Comparison of ENCODE assay signal across 1 cellular context in genomic region chr11:114400222-114400973, GRCh38.
A peak's percentile ranks its signal among the peaks of the same experiment; 100 is the strongest.
TF ChIP-seq lines count a peak whose summit lies in the region.

Gene C11orf71, minus strand, starts transcription at chr11:114400511. Its CDS starts 180 bp downstream, at chr11:114400331.
Gene RBM7, plus strand, starts transcription at chr11:114400666. Its CDS starts 6 bp downstream, at chr11:114400672.

TF ChIP-seq in K562, 482 proteins besides CTCF, POLR2A, EP300 and RAD21 (continued from another document and continues in another):
- TF ChIP-seq CTBP1 (IDR thresholded peaks at IDR 0.05; ENCODE audit: borderline replicate concordance) (peak; percentile 35; the same call in 1 of the 2 replicates), TFE3 (CRISPR knock-in tag; IDR thresholded peaks at IDR 0.05) (no peak), DMBX1 (CRISPR knock-in tag; IDR thresholded peaks at IDR 0.05; ENCODE audit: borderline replicate concordance) (no peak; the same call in 1 of the 2 replicates), PKNOX1 (IDR thresholded peaks at IDR 0.05) (0 out of 2 replicates have a peak, but pooled peaks have one; percentile 4), IFI16 (CRISPR knock-in tag; IDR thresholded peaks at IDR 0.05) (no peak), FOSL1 (tag; conservative IDR thresholded peaks at IDR 0.05) (peak; percentile 83), KLF13 (tag; IDR thresholded peaks at IDR 0.05; ENCODE audit: borderline replicate concordance, low read depth) (peak; percentile 35; the same call in 1 of the 2 replicates), CHD2 (IDR thresholded peaks at IDR 0.05; ENCODE audit: low read depth, low read length) (peak; percentile 11; the same call in 1 of the 2 replicates), HMGXB4 (CRISPR knock-in tag; IDR thresholded peaks at IDR 0.05) (peak; percentile 83), MBD1 (CRISPR knock-in tag; IDR thresholded peaks at IDR 0.05) (no peak), ZNF583 (CRISPR knock-in tag; IDR thresholded peaks at IDR 0.05) (peak; percentile 72; the same call in 1 of the 2 replicates), ZNF780A (CRISPR knock-in tag; IDR thresholded peaks at IDR 0.05) (no peak), U2AF1 (optimal IDR thresholded peaks at IDR 0.05; ENCODE audit: low read depth, low read length) (no peak), ZNF324 (CRISPR knock-in tag; IDR thresholded peaks at IDR 0.05) (no peak), ZNF140 (CRISPR knock-in tag; IDR thresholded peaks at IDR 0.05) (no peak), ELF2 (CRISPR knock-in tag; IDR thresholded peaks at IDR 0.05) (peak; percentile 99), ZNF695 (CRISPR knock-in tag; IDR thresholded peaks at IDR 0.05) (no peak), RAD51 (IDR thresholded peaks at IDR 0.05; ENCODE audit: borderline replicate concordance, low read depth) (no peak; the same call in 1 of the 2 replicates), ADNP (tag; IDR thresholded peaks at IDR 0.05) (no peak), CBX5 (IDR thresholded peaks at IDR 0.05; ENCODE audit: borderline replicate concordance, low read depth) (no peak), KLF6 (CRISPR knock-in tag; IDR thresholded peaks at IDR 0.05; ENCODE audit: borderline replicate concordance) (no peak), NBN (IDR thresholded peaks at IDR 0.05; ENCODE audit: low read depth) (peak; percentile 69), MTF1 (CRISPR knock-in tag; IDR thresholded peaks at IDR 0.05; ENCODE audit: borderline replicate concordance) (no peak), MYBL2 (IDR thresholded peaks at IDR 0.05; ENCODE audit: low read depth) (peak; percentile 28; the same call in 1 of the 2 replicates), MYBL2 (CRISPR knock-in tag; IDR thresholded peaks at IDR 0.05; ENCODE audit: borderline replicate concordance) (no peak), SRF (CRISPR knock-in tag; IDR thresholded peaks at IDR 0.05) (peak in 1 of 2 experiments; percentile 25; a peak in 1 of 4 replicates), RBM39 (optimal IDR thresholded peaks at IDR 0.05; ENCODE audit: low read depth, low read length) (no peak), ATF4 (CRISPR knock-in tag; IDR thresholded peaks at IDR 0.05) (no peak; the same call in 1 of the 2 replicates), DPF2 (IDR thresholded peaks at IDR 0.05) (no peak; the same call in 1 of the 2 replicates), HDAC2 (IDR thresholded peaks at IDR 0.05) (peak; percentile 76), ZEB2 (IDR thresholded peaks at IDR 0.05) (peak; percentile 57; the same call in 1 of the 2 replicates), MECOM (CRISPR knock-in tag; IDR thresholded peaks at IDR 0.05) (no peak), PHB (CRISPR knock-in tag; IDR thresholded peaks at IDR 0.05) (no peak), POLR3A (IDR thresholded peaks at IDR 0.05; ENCODE audit: borderline replicate concordance, extremely low read depth, insufficient read depth, insufficient read length) (no peak), E2F6 (IDR thresholded peaks at IDR 0.05; ENCODE audit: borderline replicate concordance in 1 of 2, extremely low read depth in 1 of 2, insufficient read depth in 1 of 2, insufficient read length in 1 of 2, low read depth in 1 of 2, low read length in 1 of 2, poor library complexity in 1 of 2, severe bottlenecking in 1 of 2) (peak; percentile 38 to 42), ARID2 (IDR thresholded peaks at IDR 0.05) (peak; percentile 70; the same call in 1 of the 2 replicates), ZNF175 (CRISPR knock-in tag; IDR thresholded peaks at IDR 0.05; ENCODE audit: low read depth) (no peak), IRF9 (tag; IDR thresholded peaks at IDR 0.05) (peak; percentile 75), PRPF4 (IDR thresholded peaks at IDR 0.05; ENCODE audit: insufficient read depth, low read depth, low read length, poor library complexity, severe bottlenecking) (no peak), CBX1 (IDR thresholded peaks at IDR 0.05; ENCODE audit: low read depth) (peak; percentile 46; the same call in 1 of the 2 replicates), CXXC5 (CRISPR knock-in tag; IDR thresholded peaks at IDR 0.05) (peak; percentile 99), ZNF764 (CRISPR knock-in tag; IDR thresholded peaks at IDR 0.05; ENCODE audit: low read depth) (0 out of 2 replicates have a peak, but pooled peaks have one; percentile 23), NCOA4 (IDR thresholded peaks at IDR 0.05; ENCODE audit: partially characterized antibody) (no peak), KLF1 (tag; IDR thresholded peaks at IDR 0.05) (no peak), DDX20 (tag; IDR thresholded peaks at IDR 0.05; ENCODE audit: low read depth) (no peak), SUPT5H (IDR thresholded peaks at IDR 0.05) (peak; percentile 95), NR4A1 (CRISPR knock-in tag; IDR thresholded peaks at IDR 0.05) (peak; percentile 90), NR4A1 (tag; IDR thresholded peaks at IDR 0.05) (no peak), ZNF57 (CRISPR knock-in tag; IDR thresholded peaks at IDR 0.05) (no peak), TRIM24 (IDR thresholded peaks at IDR 0.05) (peak in 1 of 2 experiments; percentile 94; a peak in 2 of 4 replicates), NFATC3 (IDR thresholded peaks at IDR 0.05) (no peak), HMGN3 (IDR thresholded peaks at IDR 0.05; ENCODE audit: borderline replicate concordance, extremely low read depth, insufficient read length, low read depth, low read length) (peak; percentile 88), ARID3B (CRISPR knock-in tag; IDR thresholded peaks at IDR 0.05; ENCODE audit: borderline replicate concordance) (no peak), ZSCAN32 (CRISPR knock-in tag; IDR thresholded peaks at IDR 0.05) (0 out of 2 replicates have a peak, but pooled peaks have one; percentile 25), EZH2 (IDR thresholded peaks at IDR 0.05; ENCODE audit: borderline replicate concordance, low read depth, low read length) (no peak), HDAC3 (IDR thresholded peaks at IDR 0.05; ENCODE audit: borderline replicate concordance, partially characterized antibody) (no peak), ATF2 (CRISPR knock-in tag; IDR thresholded peaks at IDR 0.05) (no peak), DNMT1 (IDR thresholded peaks at IDR 0.05) (no peak), CAMTA2 (CRISPR knock-in tag; conservative IDR thresholded peaks at IDR 0.05) (no peak), IRF1 (CRISPR knock-in tag; IDR thresholded peaks at IDR 0.05; ENCODE audit: borderline replicate concordance) (0 out of 2 replicates have a peak, but pooled peaks have one; percentile 7), SNRNP70 (optimal IDR thresholded peaks at IDR 0.05; ENCODE audit: low read depth, low read length) (no peak), KDM5B (IDR thresholded peaks at IDR 0.05; ENCODE audit: insufficient replicate concordance, low read depth, low read length) (peak; percentile 78), TAF9B (IDR thresholded peaks at IDR 0.05; ENCODE audit: partially characterized antibody) (peak; percentile 86), RBM34 (IDR thresholded peaks at IDR 0.05; ENCODE audit: borderline replicate concordance, insufficient read depth, low read length) (no peak), TARDBP (IDR thresholded peaks at IDR 0.05) (0 out of 2 replicates have a peak, but pooled peaks have one; percentile 17), SAFB (IDR thresholded peaks at IDR 0.05; ENCODE audit: borderline replicate concordance, low read depth, low read length) (peak; percentile 41; the same call in 1 of the 2 replicates), TCF3 (CRISPR knock-in tag; IDR thresholded peaks at IDR 0.05) (no peak)
